Comparison of ENCODE assay signal across 2 cellular contexts in the genomic region with DNA sequence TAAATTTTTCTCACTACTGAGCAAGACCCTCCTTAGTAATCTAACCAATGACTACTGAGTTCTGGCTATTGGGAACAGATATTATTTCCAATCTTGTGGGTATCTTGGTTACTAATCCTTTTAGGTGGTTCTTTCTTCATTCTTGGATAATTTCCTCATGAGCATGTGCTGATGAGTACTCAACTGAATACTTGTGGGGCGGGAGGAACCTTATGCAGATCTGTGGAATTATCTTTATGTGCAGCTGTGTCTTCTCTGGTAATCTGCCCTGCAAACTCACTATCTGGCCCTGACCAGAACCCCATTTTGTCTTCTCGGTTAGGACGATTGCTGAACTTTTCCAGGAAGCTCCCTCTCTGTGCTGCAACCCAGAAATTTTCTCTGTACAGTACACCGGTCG.
TF ChIP-seq lines count a peak whose summit lies in the region.

No MANE protein-coding gene starts in this region.

TF ChIP-seq in GM23338, 12 proteins besides CTCF, POLR2A, EP300 and RAD21 (continued from another document):
- TF ChIP-seq EZH2 (IDR thresholded peaks at IDR 0.05; ENCODE audit: low read depth, unreplicated experiment) (no peak), EZH2phosphoT487 (IDR thresholded peaks at IDR 0.05; ENCODE audit: unreplicated experiment) (no peak)

TF ChIP-seq in K562, 482 proteins besides CTCF, POLR2A, EP300 and RAD21 (continued from another document and continues in another):
- TF ChIP-seq ZNF407 (IDR thresholded peaks at IDR 0.05; ENCODE audit: low read depth) (no peak), RBM34 (IDR thresholded peaks at IDR 0.05; ENCODE audit: borderline replicate concordance, insufficient read depth, low read length) (no peak), SMAD3 (CRISPR knock-in tag; conservative IDR thresholded peaks at IDR 0.05) (0 out of 2 replicates have a peak, but pooled peaks have one; percentile 66), FOXK2 (conservative IDR thresholded peaks at IDR 0.05 in 1 of 2, IDR thresholded peaks at IDR 0.05 in 1 of 2; ENCODE audit: low read depth in 2 of 2) (no peak), ARNT (IDR thresholded peaks at IDR 0.05) (peak; percentile 77 to 79), ARHGAP35 (IDR thresholded peaks at IDR 0.05; ENCODE audit: partially characterized antibody) (no peak), ZNF766 (CRISPR knock-in tag; conservative IDR thresholded peaks at IDR 0.05) (peak; percentile 89), ZBTB33 (CRISPR knock-in tag; IDR thresholded peaks at IDR 0.05) (no peak; the same call in 1 of the 2 replicates), MLLT1 (IDR thresholded peaks at IDR 0.05) (0 out of 4 replicates have a peak, but pooled peaks of 1 of the 2 experiments have one; percentile 1), HDAC8 (tag; IDR thresholded peaks at IDR 0.05) (no peak), ZNF764 (CRISPR knock-in tag; IDR thresholded peaks at IDR 0.05; ENCODE audit: low read depth) (no peak), NFXL1 (CRISPR knock-in tag; IDR thresholded peaks at IDR 0.05) (no peak), MBD2 (IDR thresholded peaks at IDR 0.05; ENCODE audit: borderline replicate concordance, low read depth) (peak; percentile 34; the same call in 1 of the 2 replicates), ZBTB26 (CRISPR knock-in tag; IDR thresholded peaks at IDR 0.05) (no peak), THRAP3 (IDR thresholded peaks at IDR 0.05; ENCODE audit: borderline replicate concordance) (no peak), ZNF354B (CRISPR knock-in tag; IDR thresholded peaks at IDR 0.05) (no peak), SMAD2 (IDR thresholded peaks at IDR 0.05; ENCODE audit: low read depth, low read length) (no peak), TCFL5 (CRISPR knock-in tag; conservative IDR thresholded peaks at IDR 0.05) (no peak), ZBTB11 (CRISPR knock-in tag; IDR thresholded peaks at IDR 0.05) (peak in 1 of 3 experiments; percentile 39; a peak in 1 of 6 replicates), ZNF263 (CRISPR knock-in tag; IDR thresholded peaks at IDR 0.05; ENCODE audit: borderline replicate concordance) (no peak), ZFPM2 (CRISPR knock-in tag; IDR thresholded peaks at IDR 0.05) (no peak), KLF13 (tag; IDR thresholded peaks at IDR 0.05; ENCODE audit: borderline replicate concordance, low read depth) (no peak), ZNF384 (IDR thresholded peaks at IDR 0.05; ENCODE audit: low read depth, low read length) (no peak), ATF7 (IDR thresholded peaks at IDR 0.05) (peak; percentile 54), CHD1 (IDR thresholded peaks at IDR 0.05; ENCODE audit: low read length) (no peak), MTA2 (IDR thresholded peaks at IDR 0.05; ENCODE audit: low read depth) (peak; percentile 97), BCL6 (CRISPR knock-in tag; IDR thresholded peaks at IDR 0.05) (no peak), ETV5 (CRISPR knock-in tag; IDR thresholded peaks at IDR 0.05; ENCODE audit: low read depth) (no peak), GTF2F1 (IDR thresholded peaks at IDR 0.05; ENCODE audit: low read depth, low read length) (no peak), CREBBP (IDR thresholded peaks at IDR 0.05; ENCODE audit: low read depth, low read length) (no peak), SMARCA5 (IDR thresholded peaks at IDR 0.05) (peak; percentile 64; the same call in 1 of the 2 replicates), LARP7 (IDR thresholded peaks at IDR 0.05) (no peak), RBM22 (IDR thresholded peaks at IDR 0.05; ENCODE audit: low read depth, low read length, poor library complexity, severe bottlenecking) (no peak)
- TF ChIP-seq, protein P1, sequence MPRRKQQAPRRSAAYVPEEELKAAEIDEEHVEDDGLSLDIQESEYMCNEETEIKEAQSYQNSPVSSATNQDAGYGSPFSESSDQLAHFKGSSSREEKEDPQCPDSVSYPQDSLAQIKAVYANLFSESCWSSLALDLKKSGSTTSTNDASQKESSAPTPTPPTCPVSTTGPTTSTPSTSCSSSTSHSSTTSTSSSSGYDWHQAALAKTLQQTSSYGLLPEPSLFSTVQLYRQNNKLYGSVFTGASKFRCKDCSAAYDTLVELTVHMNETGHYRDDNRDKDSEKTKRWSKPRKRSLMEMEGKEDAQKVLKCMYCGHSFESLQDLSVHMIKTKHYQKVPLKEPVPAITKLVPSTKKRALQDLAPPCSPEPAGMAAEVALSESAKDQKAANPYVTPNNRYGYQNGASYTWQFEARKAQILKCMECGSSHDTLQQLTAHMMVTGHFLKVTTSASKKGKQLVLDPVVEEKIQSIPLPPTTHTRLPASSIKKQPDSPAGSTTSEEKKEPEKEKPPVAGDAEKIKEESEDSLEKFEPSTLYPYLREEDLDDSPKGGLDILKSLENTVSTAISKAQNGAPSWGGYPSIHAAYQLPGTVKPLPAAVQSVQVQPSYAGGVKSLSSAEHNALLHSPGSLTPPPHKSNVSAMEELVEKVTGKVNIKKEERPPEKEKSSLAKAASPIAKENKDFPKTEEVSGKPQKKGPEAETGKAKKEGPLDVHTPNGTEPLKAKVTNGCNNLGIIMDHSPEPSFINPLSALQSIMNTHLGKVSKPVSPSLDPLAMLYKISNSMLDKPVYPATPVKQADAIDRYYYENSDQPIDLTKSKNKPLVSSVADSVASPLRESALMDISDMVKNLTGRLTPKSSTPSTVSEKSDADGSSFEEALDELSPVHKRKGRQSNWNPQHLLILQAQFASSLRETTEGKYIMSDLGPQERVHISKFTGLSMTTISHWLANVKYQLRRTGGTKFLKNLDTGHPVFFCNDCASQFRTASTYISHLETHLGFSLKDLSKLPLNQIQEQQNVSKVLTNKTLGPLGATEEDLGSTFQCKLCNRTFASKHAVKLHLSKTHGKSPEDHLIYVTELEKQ (CRISPR knock-in tag; IDR thresholded peaks at IDR 0.05) = no peak
- TF ChIP-seq, protein P2, sequence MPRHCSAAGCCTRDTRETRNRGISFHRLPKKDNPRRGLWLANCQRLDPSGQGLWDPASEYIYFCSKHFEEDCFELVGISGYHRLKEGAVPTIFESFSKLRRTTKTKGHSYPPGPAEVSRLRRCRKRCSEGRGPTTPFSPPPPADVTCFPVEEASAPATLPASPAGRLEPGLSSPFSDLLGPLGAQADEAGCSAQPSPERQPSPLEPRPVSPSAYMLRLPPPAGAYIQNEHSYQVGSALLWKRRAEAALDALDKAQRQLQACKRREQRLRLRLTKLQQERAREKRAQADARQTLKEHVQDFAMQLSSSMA (CRISPR knock-in tag; IDR thresholded peaks at IDR 0.05) = no peak
